ENCODE assay signal across 13 cellular contexts in the genomic region with DNA sequence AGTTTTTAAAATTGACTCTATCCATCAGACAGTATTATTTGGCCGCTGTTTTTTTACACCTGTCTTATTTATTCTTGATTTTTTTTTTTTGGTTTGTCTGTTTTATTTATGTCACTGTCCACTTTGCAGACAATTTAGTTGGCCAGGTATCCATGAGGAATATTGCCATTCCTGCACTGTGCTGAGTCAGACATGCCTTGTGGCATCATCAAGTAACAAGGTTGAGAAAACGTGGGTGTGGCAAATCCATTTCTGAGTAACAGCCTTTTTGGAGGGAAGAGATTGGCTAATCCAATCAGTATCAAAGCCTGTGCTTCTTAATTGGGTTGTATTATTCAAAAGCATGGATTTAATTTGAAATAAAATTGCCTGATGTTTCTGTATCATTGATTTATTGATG.
A peak's percentile ranks its signal among the peaks of the same experiment; 100 is the strongest.
DNase-seq lines count a peak whose midpoint lies in the region; TF ChIP-seq lines count a peak whose summit lies in the region.
"Had no signal": no experiment of that assay in that cellular context is flagged by ENCODE, and none has a peak within 500 bp of the region (broad histone marks: within the 10 kb centered on the region; RNA-seq: fewer than 3 reads in every experiment).

No MANE protein-coding gene starts in this region.

- no peak overlapping the region for H3K4me2 ChIP-seq in PC-9

- H3K79me2 ChIP-seq in PC-9 (ENCODE audit: low read depth) = no peaks in the 10 kb centered on the region

- H3K27ac Mint-ChIP-seq in Calu3 (ENCODE audit: unreplicated experiment) (no peak overlapping the region), endothelial cell (ENCODE audit: unreplicated experiment) (peak overlapping the region; percentile 74), mesothelial cell of epicardium (peak overlapping the region; percentile 96)
- H3K27ac Mint-ChIP-seq: activated naive CD8-positive, alpha-beta T cell treated with anti-CD3 and anti-CD28 coated beads, Interleukin-2, amount 10 ng/mL, durations not matched to agents 7 days and 5 days; B cell; naive thymus-derived CD8-positive, alpha-beta T cell; stimulated activated naive B cell treated with anti-CD40 and anti-IgM and Interleukin-4, amounts not matched to agents 10 μg/mL and 1 μg/mL and 100 μg/mL, for 72 hours had no signal

- TF ChIP-seq POLR2A in sigmoid colon (IDR thresholded peaks at IDR 0.05) (no peak), Peyer's patch (IDR thresholded peaks at IDR 0.05) (no peak)

- no peaks in the 10 kb centered on the region for H3K27me3 Mint-ChIP-seq in Calu3 (ENCODE audit: unreplicated experiment)
- no peaks in the 10 kb centered on the region for H3K27me3 Mint-ChIP-seq in endothelial cell (ENCODE audit: unreplicated experiment)
- H3K27me3 Mint-ChIP-seq in mesothelial cell of epicardium (ENCODE audit: low read depth) = no peaks in the 10 kb centered on the region
- H3K27me3 Mint-ChIP-seq: B cell; stimulated activated naive B cell treated with anti-CD40 and anti-IgM and Interleukin-4, amounts not matched to agents 10 μg/mL and 1 μg/mL and 100 μg/mL, for 72 hours had no signal

- H3K9me3 Mint-ChIP-seq in Calu3 (ENCODE audit: low read depth, unreplicated experiment) (no peaks in the 10 kb centered on the region), endothelial cell (ENCODE audit: unreplicated experiment) (no peaks in the 10 kb centered on the region), mesothelial cell of epicardium (peaks cover 8% of the 10 kb centered on the region)
- H3K9me3 Mint-ChIP-seq: activated naive CD8-positive, alpha-beta T cell treated with anti-CD3 and anti-CD28 coated beads, Interleukin-2, amount 10 ng/mL, durations not matched to agents 7 days and 5 days; stimulated activated naive B cell treated with anti-CD40 and anti-IgM and Interleukin-4, amounts not matched to agents 10 μg/mL and 1 μg/mL and 100 μg/mL, for 72 hours had no signal

- no peak for TF ChIP-seq EP300 in sigmoid colon (IDR thresholded peaks at IDR 0.05)

- H3K27ac ChIP-seq in sigmoid colon = peak overlapping the region in 1 of 4 donors; percentile 67
- H3K27ac ChIP-seq in PC-9 = no peak overlapping the region
- no peak overlapping the region for H3K27ac ChIP-seq in Peyer's patch

- BruUV-seq in Calu3 (replicated peaks; lab: Mats Ljungman, UMichigan) (no TSS peak), PC-9 (replicated peaks; lab: Mats Ljungman, UMichigan) (no TSS peak)

- H4K20me1 ChIP-seq in PC-9 (ENCODE audit: insufficient read depth) = no peaks in the 10 kb centered on the region

- no peak overlapping the region for H3K4me3 ChIP-seq in sigmoid colon
- H3K4me3 ChIP-seq in PC-9 = no peak overlapping the region
- H3K4me3 ChIP-seq in Peyer's patch = no peak overlapping the region

- H3K9me3 ChIP-seq in sigmoid colon (no peaks in the 10 kb centered on the region), PC-9 (ENCODE audit: insufficient read depth, low read depth) (no peaks in the 10 kb centered on the region), Peyer's patch (no peaks in the 10 kb centered on the region)

- intact Hi-C loops in Calu3 (cut with micrococcal nuclease; ENCODE audit: unreplicated experiment) = loop anchor here (10.0 kb wide), 1 partner anchor 108 kb away; no protein-coding TSS in a partner anchor
- intact Hi-C loops in sigmoid colon (cut with DNase I) = loop anchor here (10.0 kb wide), 1 partner anchor 112 kb away; no protein-coding TSS in a partner anchor
- intact Hi-C loops in PC-9 (cut with micrococcal nuclease; ENCODE audit: unreplicated experiment) = no loop called here

- H3K4me3 Mint-ChIP-seq in Calu3 (ENCODE audit: low read depth, unreplicated experiment) (no peak overlapping the region), endothelial cell (ENCODE audit: unreplicated experiment) (no peak overlapping the region), mesothelial cell of epicardium (no peak overlapping the region)
- H3K4me3 Mint-ChIP-seq: activated naive CD8-positive, alpha-beta T cell treated with anti-CD3 and anti-CD28 coated beads, Interleukin-2, amount 10 ng/mL, durations not matched to agents 7 days and 5 days; B cell; naive thymus-derived CD8-positive, alpha-beta T cell; stimulated activated naive B cell treated with anti-CD40 and anti-IgM and Interleukin-4, amounts not matched to agents 10 μg/mL and 1 μg/mL and 100 μg/mL, for 72 hours had no signal

- no peak overlapping the region for H2AFZ ChIP-seq in PC-9

- no peaks in the 10 kb centered on the region for H3F3A ChIP-seq in PC-9 (ENCODE audit: insufficient read depth, low read depth)

- TF ChIP-seq CTCF in Calu3 (IDR thresholded peaks at IDR 0.05; ENCODE audit: unreplicated experiment) (no peak), endothelial cell (IDR thresholded peaks at IDR 0.05; ENCODE audit: unreplicated experiment) (no peak), mesothelial cell of epicardium (IDR thresholded peaks at IDR 0.05; ENCODE audit: unreplicated experiment) (no peak), sigmoid colon (IDR thresholded peaks at IDR 0.05) (no peak), PC-9 (conservative IDR thresholded peaks at IDR 0.05) (no peak), Peyer's patch (IDR thresholded peaks at IDR 0.05) (no peak)

- H3K36me3 Mint-ChIP-seq in Calu3 (ENCODE audit: insufficient read depth, unreplicated experiment) (no peaks in the 10 kb centered on the region), endothelial cell (ENCODE audit: low read depth, unreplicated experiment) (no peaks in the 10 kb centered on the region), mesothelial cell of epicardium (peaks cover 25% of the 10 kb centered on the region)
- H3K36me3 Mint-ChIP-seq: activated naive CD8-positive, alpha-beta T cell treated with anti-CD3 and anti-CD28 coated beads, Interleukin-2, amount 10 ng/mL, durations not matched to agents 7 days and 5 days; stimulated activated naive B cell treated with anti-CD40 and anti-IgM and Interleukin-4, amounts not matched to agents 10 μg/mL and 1 μg/mL and 100 μg/mL, for 72 hours had no signal

- CTCF ChIA-PET in Calu3 (lab: Charles Lee) = no interaction called here
- CTCF ChIA-PET in PC-9 (lab: Charles Lee) = no interaction called here

- 58 to 78% methylated on average over 2 of the region's 2 CpGs for WGBS in sigmoid colon, 2 donors

- H3K36me3 ChIP-seq in sigmoid colon (no peaks in the 10 kb centered on the region), PC-9 (ENCODE audit: low read depth) (no peaks in the 10 kb centered on the region), Peyer's patch (no peaks in the 10 kb centered on the region)

- peaks cover 3% of the 10 kb centered on the region for H3K4me1 Mint-ChIP-seq in Calu3 (ENCODE audit: low read depth, unreplicated experiment)
- peaks cover 26% of the 10 kb centered on the region for H3K4me1 Mint-ChIP-seq in endothelial cell (ENCODE audit: unreplicated experiment)
- H3K4me1 Mint-ChIP-seq in mesothelial cell of epicardium = peaks cover 46% of the 10 kb centered on the region

- H3K27me3 ChIP-seq in sigmoid colon = no peaks in the 10 kb centered on the region
- H3K27me3 ChIP-seq in PC-9 (ENCODE audit: insufficient read depth, low read depth) = no peaks in the 10 kb centered on the region
- no peaks in the 10 kb centered on the region for H3K27me3 ChIP-seq in Peyer's patch

- no peaks in the 10 kb centered on the region for H3K9me2 ChIP-seq in PC-9 (ENCODE audit: insufficient read depth)

- POLR2A ChIA-PET in PC-9 (lab: Charles Lee; ENCODE audit: unreplicated experiment) = no interaction called here

- DNase-seq in Calu3 (peak; percentile 2), M059J (ENCODE audit: low read depth) (peak; percentile 71), endothelial cell (ENCODE audit: low spot score) (no peak), mesothelial cell of epicardium (ENCODE audit: low spot score in 2 of 2, unreplicated experiment in 2 of 2) (no peak), sigmoid colon (no peak), PC-9 (no peak), NCI-H187 treated with DMSO at 0.1 percent for 48 hours (lab: John Stamatoyannopoulos, UW) (no peak), Peyer's patch (no peak)
- DNase-seq: activated naive CD8-positive, alpha-beta T cell treated with anti-CD3 and anti-CD28 coated beads, Interleukin-2, amount 10 ng/mL, durations not matched to agents 7 days and 5 days; cortex of kidney; naive thymus-derived CD8-positive, alpha-beta T cell; stimulated activated naive B cell treated with anti-CD40 and anti-IgM and Interleukin-4, amounts not matched to agents 10 μg/mL and 1 μg/mL and 100 μg/mL, for 72 hours had no signal

- no peaks in the 10 kb centered on the region for H3K4me1 ChIP-seq in sigmoid colon
- no peaks in the 10 kb centered on the region for H3K4me1 ChIP-seq in PC-9 (replicated peaks; ENCODE audit: insufficient read depth)
- H3K4me1 ChIP-seq in Peyer's patch = no peaks in the 10 kb centered on the region

Comparison
In these comparisons a context has a peak if more than half of its experiments do, and no peak if none do; other contexts are left out.
1. DNase-seq: peak in Calu3 (single experiment) and M059J (single experiment); none in endothelial cell (single experiment), mesothelial cell of epicardium (0 of 2), sigmoid colon (single experiment), PC-9 (0 of 2), NCI-H187 treated with DMSO at 0.1 percent for 48 hours (single experiment) and Peyer's patch (0 of 3).